ENCODE assay signal across 7 cellular contexts in genomic region chr16:75305364-75306101, GRCh38. TPM values are rescaled to one million over a fixed set of nuclear protein-coding genes. Genes with fewer than 3 reads are reported as not detected.
A peak's percentile ranks its signal among the peaks of the same experiment; 100 is the strongest.
DNase-seq lines count a peak whose midpoint lies in the region; ATAC-seq and TF ChIP-seq lines count a peak whose summit lies in the region.

No MANE protein-coding gene starts in this region.

- peak overlapping the region; percentile 15 for H3K4me3 ChIP-seq in fibroblast of the aortic adventitia (ENCODE audit: low read depth, low read length)

- DNase-seq in GM13977 (ENCODE audit: low spot score) (peak; percentile 56), NCI-H2107 treated with DMSO at 0.1 percent for 48 hours (lab: John Stamatoyannopoulos, UW; ENCODE audit: unreplicated experiment) (peak; percentile 67), activated T-cell treated with anti-CD3 and anti-CD28 coated beads for 4 hours (peak; percentile 9), fibroblast of the aortic adventitia (ENCODE audit: low read depth) (peak; percentile 100), posterior vena cava (ENCODE audit: low spot score) (peak; percentile 91), NCI-H2081 treated with DMSO at 0.1 percent for 48 hours (lab: John Stamatoyannopoulos, UW) (no peak)

- peak; percentile 64 for ATAC-seq in HG02852 (IDR thresholded peaks at IDR 0.05; ENCODE audit: unreplicated experiment)

- TF ChIP-seq CTCF in GM13977 (IDR thresholded peaks at IDR 0.05; ENCODE audit: extremely low read depth, insufficient read depth, missing control alignments) (no peak), fibroblast of the aortic adventitia (IDR thresholded peaks at IDR 0.05; ENCODE audit: insufficient read depth, low read length) (no peak)

- intact Hi-C loops in posterior vena cava (cut with DNase I), result loop anchor here in 1 of 2 donors (10.0 kb wide), 1 partner anchor 51 kb away; the partner anchor contains the start of gene BCAR1

- in situ Hi-C loops in GM13977 (cut with MboI; ENCODE audit: low pct_unique_long_range_greater_than_20kb, low sequenced_read_pairs, unreplicated experiment), result no loop called here

RNA-seq across cellular contexts. Expression of gene BCAR1, which starts 54.1 kb away (rescaled TPM):
- 26.9 and 33.4 TPM in 2 replicates for total RNA-seq in fibroblast of the aortic adventitia (ENCODE audit: low replicate concordance)
- total RNA-seq in posterior vena cava, result 100 to 1,000 TPM in 1 of 2 donors, 10 to 100 TPM in 1; 48.7 to 104 TPM
